Comparison of ENCODE assay signal across 1 cellular context in genomic region chr13:77537302-77537919, GRCh38.
TF ChIP-seq lines count a peak whose summit lies in the region.

No MANE protein-coding gene starts in this region.

TF ChIP-seq in SK-N-SH, 30 proteins besides CTCF, POLR2A, EP300 and RAD21 (continued from another document):
- TF ChIP-seq SMC3 (IDR thresholded peaks at IDR 0.05; ENCODE audit: low read depth, low read length) (no peak), PBX3 (IDR thresholded peaks at IDR 0.05) (no peak), ELF1 (IDR thresholded peaks at IDR 0.05) (no peak), GABPA (IDR thresholded peaks at IDR 0.05; ENCODE audit: low read depth) (no peak), IRF3 (IDR thresholded peaks at IDR 0.05; ENCODE audit: low read depth, low read length) (no peak), FOSL2 (IDR thresholded peaks at IDR 0.05; ENCODE audit: borderline replicate concordance, low read depth) (no peak), NFIC (IDR thresholded peaks at IDR 0.05; ENCODE audit: borderline replicate concordance) (no peak)
